In genomic region chr19:4063369-4064072, GRCh38 we compare ENCODE assay signal across 9 cellular contexts. TPM values are rescaled to one million over a fixed set of nuclear protein-coding genes. Genes with fewer than 3 reads are reported as not detected.
A peak's percentile ranks its signal among the peaks of the same experiment; 100 is the strongest.
DNase-seq lines count a peak whose midpoint lies in the region; ATAC-seq and TF ChIP-seq lines count a peak whose summit lies in the region.
"Had no signal": no experiment of that assay in that cellular context is flagged by ENCODE, and none has a peak within 500 bp of the region (broad histone marks: within the 10 kb centered on the region; RNA-seq: fewer than 3 reads in every experiment).

No MANE protein-coding gene starts in this region.

- H3K27me3 Mint-ChIP-seq in nephron progenitor cell (ENCODE audit: low read depth, poor library complexity): peaks cover 9% of the 10 kb centered on the region

- peak overlapping the region; percentile 85 for H3K4me3 Mint-ChIP-seq in nephron progenitor cell

- intact Hi-C loops in dorsolateral prefrontal cortex (cut with DNase I): loop anchor here (2.0 to 5.0 kb wide), 3 partner anchors 46 to 73 kb away; partner anchors contain the start of gene PIAS4 (in 1 of the 2)

- H3K36me3 Mint-ChIP-seq in nephron progenitor cell (ENCODE audit: low read depth): no peaks in the 10 kb centered on the region

- no peaks in the 10 kb centered on the region for H3K9me3 Mint-ChIP-seq in nephron progenitor cell

- H3K36me3 ChIP-seq in BLaER1 treated with 17β-estradiol and CSF1 and Interleukin-3, amounts not matched to agents 10 nM and 100 nM: peaks cover 16 to 63% (median 49%) of the 10 kb centered on the region in 11 experiments; a peak in 21 of 22 replicates
- H3K36me3 ChIP-seq in MG63: peaks cover 17% of the 10 kb centered on the region

- H4K20me1 ChIP-seq in BLaER1 treated with 17β-estradiol and CSF1 and Interleukin-3, amounts not matched to agents 10 nM and 100 nM: peaks cover 65 to 67% (median 66%) of the 10 kb centered on the region in 11 experiments

- peak in 5 of 56 donors; percentile 8 to 19 (median 12) for TF ChIP-seq CTCF in dorsolateral prefrontal cortex (IDR thresholded peaks at IDR 0.05 in 54 of 56, conservative IDR thresholded peaks at IDR 0.05 in 2 of 56; ENCODE audit: low read depth in 1 of 56, partially characterized antibody in 56 of 56)
- TF ChIP-seq CTCF in nephron progenitor cell (IDR thresholded peaks at IDR 0.05): no peak

- H3K27me3 ChIP-seq in BLaER1 treated with 17β-estradiol and CSF1 and Interleukin-3, amounts not matched to agents 10 nM and 100 nM: no peaks in the 10 kb centered on the region
- H3K27me3 ChIP-seq in MG63 (no peaks in the 10 kb centered on the region), dorsolateral prefrontal cortex (no peaks in the 10 kb centered on the region)

- peak overlapping the region; percentile 92 to 100 (median 96) for H3K9ac ChIP-seq in BLaER1 treated with 17β-estradiol and CSF1 and Interleukin-3, amounts not matched to agents 10 nM and 100 nM

- no peak for ATAC-seq in GM19452 (IDR thresholded peaks at IDR 0.05; ENCODE audit: unreplicated experiment)

- DNase-seq in MG63: no peak
- no peak for DNase-seq in dorsolateral prefrontal cortex
- DNase-seq in nephron progenitor cell: no peak
- no peak for DNase-seq in hepatic stellate cell (ENCODE audit: low spot score)
- DNase-seq in MV-4-11 (lab: John Stamatoyannopoulos, UW): no peak
- DNase-seq in epidermal melanocyte (ENCODE audit: insufficient read length, low spot score): no peak
- DNase-seq: foreskin melanocyte had no signal

- H3K27ac Mint-ChIP-seq in nephron progenitor cell: peak overlapping the region; percentile 57

- peak overlapping the region; percentile 82 to 99 (median 95) for H3K4me3 ChIP-seq in BLaER1 treated with 17β-estradiol and CSF1 and Interleukin-3, amounts not matched to agents 10 nM and 100 nM
- H3K4me3 ChIP-seq in MG63: peak overlapping the region; percentile 66
- H3K4me3 ChIP-seq in dorsolateral prefrontal cortex: peak overlapping the region; percentile 46 to 96 (median 82)

- peaks cover 58 to 65% (median 63%) of the 10 kb centered on the region in 10 experiments for H3K4me1 ChIP-seq in BLaER1 treated with 17β-estradiol and CSF1 and Interleukin-3, amounts not matched to agents 10 nM and 100 nM

- peak overlapping the region; percentile 83 to 99 (median 97); a peak in 21 of 22 replicates for H3K27ac ChIP-seq in BLaER1 treated with 17β-estradiol and CSF1 and Interleukin-3, amounts not matched to agents 10 nM and 100 nM
- H3K27ac ChIP-seq in dorsolateral prefrontal cortex: peak overlapping the region; percentile 77 to 99 (median 97)

- H3K9me3 ChIP-seq in BLaER1 treated with 17β-estradiol and CSF1 and Interleukin-3, amounts not matched to agents 10 nM and 100 nM (replicated peaks in 1 of 11): no peaks in the 10 kb centered on the region
- H3K9me3 ChIP-seq in MG63: no peaks in the 10 kb centered on the region

- peaks cover 19% of the 10 kb centered on the region for H3K4me1 Mint-ChIP-seq in nephron progenitor cell

- peak overlapping the region; percentile 93 to 100 (median 99) for H3K4me2 ChIP-seq in BLaER1 treated with 17β-estradiol and CSF1 and Interleukin-3, amounts not matched to agents 10 nM and 100 nM

RNA-seq across cellular contexts. Expression of gene ZBTB7A, which starts 3.2 kb away (rescaled TPM):
- total RNA-seq in MG63 (2014; rRNA removed; shearing (Covaris generic); ENCODE audit: low replicate concordance): 7.8 and 8.7 TPM in 2 replicates
- 100 to 1,000 TPM in 60 of 120 experiments, 10 to 100 TPM in 60; 61.2 to 152 (median 99.8) TPM for total RNA-seq in dorsolateral prefrontal cortex

RNA-seq across cellular contexts. Expression of gene PIAS4, which starts 56.0 kb away (rescaled TPM):
- 7.4 and 10.4 TPM in 2 replicates for total RNA-seq in MG63 (2014; rRNA removed; shearing (Covaris generic); ENCODE audit: low replicate concordance)
- total RNA-seq in dorsolateral prefrontal cortex: 10 to 100 TPM; 24.8 to 57.8 (median 38.6) TPM
